12 cellular contexts compared by ENCODE assay signal in the genomic region with DNA sequence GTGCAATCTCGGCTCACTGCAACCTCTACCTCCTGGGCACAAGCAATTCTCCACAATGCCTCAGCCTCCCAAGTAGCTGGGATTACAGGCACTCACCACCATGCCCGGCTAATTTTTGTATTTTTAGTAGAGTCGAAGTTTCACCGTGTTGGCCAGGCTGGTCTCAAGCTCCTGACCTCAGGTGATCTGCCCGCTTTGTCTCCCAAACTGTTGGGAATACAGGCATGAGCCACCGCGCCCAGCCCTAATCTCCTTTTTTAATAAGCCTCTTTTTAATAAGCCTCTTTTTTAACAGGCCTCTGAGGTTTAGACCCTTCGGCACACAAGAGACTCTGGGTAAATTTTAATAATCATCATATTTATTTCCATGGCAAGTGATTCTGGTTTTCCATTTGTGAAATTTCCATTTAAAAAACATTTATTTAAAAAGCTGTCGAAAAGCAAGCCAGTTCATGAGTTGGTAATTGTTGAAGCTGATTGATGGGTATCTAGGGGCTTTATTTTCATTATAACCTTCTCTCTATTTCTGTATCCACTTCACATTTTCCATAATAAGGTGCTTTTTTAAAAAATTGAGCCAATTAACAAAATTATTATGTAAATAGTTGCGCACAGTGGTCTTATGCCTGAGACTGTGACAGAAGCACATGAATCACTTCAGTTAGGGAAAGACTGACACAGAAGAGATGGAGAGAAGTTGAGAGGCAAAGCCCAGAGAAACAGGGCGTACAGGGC. TPM values are rescaled to one million over a fixed set of nuclear protein-coding genes. Genes with fewer than 3 reads are reported as not detected.
DNase-seq lines count a peak whose midpoint lies in the region; ATAC-seq, FAIRE-seq and TF ChIP-seq lines count a peak whose summit lies in the region.
"Had no signal": no experiment of that assay in that cellular context is flagged by ENCODE, and none has a peak within 500 bp of the region (broad histone marks: within the 10 kb centered on the region; RNA-seq: fewer than 3 reads in every experiment).

No MANE protein-coding gene starts in this region.

- WGBS in mesenchymal stem cell: 99% methylated on average over 7 of the region's 11 CpGs

- no peaks in the 10 kb centered on the region for H3K9me3 Mint-ChIP-seq in CD4-positive, alpha-beta T cell
- no peaks in the 10 kb centered on the region for H3K9me3 Mint-ChIP-seq in activated T-helper 1 cell treated with anti-CD3 and anti-CD28 coated beads, Interleukin-12 subunit alpha, Interleukin-12 subunit beta, Interleukin-2, Interleukin-4 antibody, amounts not matched to agents 30 ng/mL and 10 ng/mL and 1 ng/mL, durations not matched to agents 14 hours and 24 hours and 36 hours
- H3K9me3 Mint-ChIP-seq: neural crest cell had no signal

- no peaks in the 10 kb centered on the region for H3K27me3 ChIP-seq in CD4-positive, alpha-beta T cell (ENCODE audit: control insufficient read depth, insufficient read depth, low read length)
- no peaks in the 10 kb centered on the region for H3K27me3 ChIP-seq in HAP-1 (ENCODE audit: low read depth)
- H3K27me3 ChIP-seq in mesenchymal stem cell (ENCODE audit: control insufficient read depth in 1 of 2, insufficient read depth in 1 of 2, low read length in 2 of 2): no peaks in the 10 kb centered on the region
- no peaks in the 10 kb centered on the region; the same call in 1 of the 2 replicates for H3K27me3 ChIP-seq in SJCRH30

- H3K27ac Mint-ChIP-seq in CD4-positive, alpha-beta T cell: peak overlapping the region; percentile 88
- H3K27ac Mint-ChIP-seq in activated T-helper 1 cell treated with anti-CD3 and anti-CD28 coated beads, Interleukin-12 subunit alpha, Interleukin-12 subunit beta, Interleukin-2, Interleukin-4 antibody, amounts not matched to agents 30 ng/mL and 10 ng/mL and 1 ng/mL, durations not matched to agents 14 hours and 24 hours and 36 hours: peak overlapping the region; percentile 97

- H3K4me1 Mint-ChIP-seq in CD4-positive, alpha-beta T cell (ENCODE audit: low read depth): peaks cover 49% of the 10 kb centered on the region
- H3K4me1 Mint-ChIP-seq in activated T-helper 1 cell treated with anti-CD3 and anti-CD28 coated beads, Interleukin-12 subunit alpha, Interleukin-12 subunit beta, Interleukin-2, Interleukin-4 antibody, amounts not matched to agents 30 ng/mL and 10 ng/mL and 1 ng/mL, durations not matched to agents 14 hours and 24 hours and 36 hours (ENCODE audit: low read depth): peaks cover 48% of the 10 kb centered on the region
- H3K4me1 Mint-ChIP-seq: neural crest cell had no signal

- no peak overlapping the region for H3K14ac ChIP-seq in mesenchymal stem cell (ENCODE audit: low read length in 2 of 2)

- H3K36me3 Mint-ChIP-seq in CD4-positive, alpha-beta T cell (ENCODE audit: low read depth): peaks cover 33% of the 10 kb centered on the region
- peaks cover 33% of the 10 kb centered on the region for H3K36me3 Mint-ChIP-seq in activated T-helper 1 cell treated with anti-CD3 and anti-CD28 coated beads, Interleukin-12 subunit alpha, Interleukin-12 subunit beta, Interleukin-2, Interleukin-4 antibody, amounts not matched to agents 30 ng/mL and 10 ng/mL and 1 ng/mL, durations not matched to agents 14 hours and 24 hours and 36 hours (ENCODE audit: low read depth)

- no peaks in the 10 kb centered on the region for H3K27me3 Mint-ChIP-seq in CD4-positive, alpha-beta T cell
- no peaks in the 10 kb centered on the region for H3K27me3 Mint-ChIP-seq in activated T-helper 1 cell treated with anti-CD3 and anti-CD28 coated beads, Interleukin-12 subunit alpha, Interleukin-12 subunit beta, Interleukin-2, Interleukin-4 antibody, amounts not matched to agents 30 ng/mL and 10 ng/mL and 1 ng/mL, durations not matched to agents 14 hours and 24 hours and 36 hours (ENCODE audit: insufficient read depth)

- no peak for DNase-seq in CD4-positive, alpha-beta T cell
- peak; percentile 36 to 56 for DNase-seq in HAP-1 (ENCODE audit: low spot score in 2 of 2)
- DNase-seq in activated T-helper 1 cell treated with anti-CD3 and anti-CD28 coated beads, Interleukin-12 subunit alpha, Interleukin-12 subunit beta, Interleukin-2, Interleukin-4 antibody, amounts not matched to agents 30 ng/mL and 10 ng/mL and 1 ng/mL, durations not matched to agents 14 hours and 24 hours and 36 hours (ENCODE audit: low spot score): no peak
- no peak for DNase-seq in mesenchymal stem cell
- DNase-seq in SJCRH30: no peak
- no peak for DNase-seq in urothelium cell line (ENCODE audit: low spot score)
- DNase-seq in HEK293T (ENCODE audit: extremely low spot score): no peak
- DNase-seq: activated CD8-positive, alpha-beta memory T cell treated with anti-CD3 and anti-CD28 coated beads, Interleukin-2, amount 50 U/mL, for 48 hours; NCI-H1930; NCI-H748 treated with DMSO at 0.1 percent for 48 hours had no signal

- peaks cover 3% of the 10 kb centered on the region for H3K79me1 ChIP-seq in mesenchymal stem cell (replicated peaks; ENCODE audit: low read length, poor library complexity, severe bottlenecking)

- H2BK15ac ChIP-seq in mesenchymal stem cell (ENCODE audit: low read depth, poor library complexity, severe bottlenecking): no peak overlapping the region

- H4K8ac ChIP-seq in mesenchymal stem cell (ENCODE audit: low read length): peak overlapping the region; percentile 93

- H3K4me1 ChIP-seq in HAP-1 (peaks cover 5% of the 10 kb centered on the region; the same call in 1 of the 2 replicates), mesenchymal stem cell (ENCODE audit: control insufficient read depth, insufficient read depth, low read depth, low read length) (peaks cover 22% of the 10 kb centered on the region), SJCRH30 (peaks cover 12% of the 10 kb centered on the region; the same call in 1 of the 2 replicates)

- H2BK12ac ChIP-seq in mesenchymal stem cell (ENCODE audit: low read length in 2 of 2): peak overlapping the region; percentile 88 to 89

- FAIRE-seq in urothelium cell line (lab: Jason Lieb, UNC): no peak
- FAIRE-seq: TTC549 had no signal

- no peaks in the 10 kb centered on the region for H3K36me3 ChIP-seq in HAP-1 (replicated peaks)
- H3K36me3 ChIP-seq in mesenchymal stem cell (ENCODE audit: control insufficient read depth in 1 of 2, insufficient read depth in 2 of 2, low read depth in 1 of 2, low read length in 2 of 2): peaks cover 12 to 34% of the 10 kb centered on the region in 2 experiments
- H3K36me3 ChIP-seq in SJCRH30: no peaks in the 10 kb centered on the region

- intact Hi-C loops in CD4-positive, alpha-beta T cell (cut with DNase I, micrococcal nuclease): no loop called here
- intact Hi-C loops in activated T-helper 1 cell treated with anti-CD3 and anti-CD28 coated beads, Interleukin-12 subunit alpha, Interleukin-12 subunit beta, Interleukin-2, Interleukin-4 antibody, amounts not matched to agents 30 ng/mL and 10 ng/mL and 1 ng/mL, durations not matched to agents 14 hours and 24 hours and 36 hours (cut with micrococcal nuclease): loop anchor here (5.0 kb wide), 2 partner anchors 233 to 302 kb away; no protein-coding TSS in a partner anchor

- H3K23ac ChIP-seq in mesenchymal stem cell (ENCODE audit: low read length in 2 of 2): no peak overlapping the region

- no peak overlapping the region for H2BK120ac ChIP-seq in mesenchymal stem cell (ENCODE audit: low read depth, low read length)

- peak overlapping the region; percentile 96 for H2AK5ac ChIP-seq in mesenchymal stem cell (ENCODE audit: low read length, severe bottlenecking)

- peak overlapping the region; percentile 24 for H3K9ac ChIP-seq in mesenchymal stem cell (ENCODE audit: low read length)

- peak overlapping the region; percentile 89 for H3K27ac ChIP-seq in CD4-positive, alpha-beta T cell (ENCODE audit: low read depth, low read length)
- H3K27ac ChIP-seq in mesenchymal stem cell (ENCODE audit: low read length, poor library complexity, severe bottlenecking) (peak overlapping the region; percentile 87), SJCRH30 (no peak overlapping the region)

- no peaks in the 10 kb centered on the region for H3K9me3 ChIP-seq in CD4-positive, alpha-beta T cell (ENCODE audit: control insufficient read depth, low read length)
- H3K9me3 ChIP-seq in HAP-1 (no peaks in the 10 kb centered on the region; the same call in 1 of the 2 replicates), mesenchymal stem cell (ENCODE audit: control insufficient read depth, low read length) (no peaks in the 10 kb centered on the region), SJCRH30 (replicated peaks) (peaks cover 4% of the 10 kb centered on the region; the same call in 1 of the 2 replicates)

- H2BK5ac ChIP-seq in mesenchymal stem cell (ENCODE audit: low read depth, low read length, poor library complexity, severe bottlenecking): no peak overlapping the region

- CTCF ChIA-PET in CD4-positive, alpha-beta T cell (lab: Charles Lee): interaction anchor here (0.7 to 2.7 kb wide), 5 partner anchors 12 to 330 kb away, joined by 3 to 8 read pairs (median 3); partner anchors contain the start of gene POU2F2
- CTCF ChIA-PET in HEK293T (lab: Yijun Ruan, JAX): interaction anchor here (1.1 kb wide), 1 partner anchor 12 kb away, joined by 6 read pairs; no protein-coding TSS in a partner anchor

- H3K4me2 ChIP-seq in mesenchymal stem cell (ENCODE audit: low read length, poor library complexity, severe bottlenecking): no peak overlapping the region

- H3K4me3 Mint-ChIP-seq in CD4-positive, alpha-beta T cell: peak overlapping the region; percentile 67
- H3K4me3 Mint-ChIP-seq in activated T-helper 1 cell treated with anti-CD3 and anti-CD28 coated beads, Interleukin-12 subunit alpha, Interleukin-12 subunit beta, Interleukin-2, Interleukin-4 antibody, amounts not matched to agents 30 ng/mL and 10 ng/mL and 1 ng/mL, durations not matched to agents 14 hours and 24 hours and 36 hours: peak overlapping the region; percentile 78
- H3K4me3 Mint-ChIP-seq: neural crest cell had no signal

- H3K4me3 ChIP-seq in HAP-1 (no peak overlapping the region), mesenchymal stem cell (ENCODE audit: insufficient read depth in 1 of 2, low read depth in 1 of 2, low read length in 2 of 2) (no peak overlapping the region), SJCRH30 (no peak overlapping the region)

- no peak for TF ChIP-seq CTCF in CD4-positive, alpha-beta T cell (IDR thresholded peaks at IDR 0.05)

- peak overlapping the region; percentile 96 for H4K91ac ChIP-seq in mesenchymal stem cell (ENCODE audit: low read length)

- no peak overlapping the region for H3K18ac ChIP-seq in mesenchymal stem cell (ENCODE audit: low read depth in 1 of 2, low read length in 2 of 2)

- H3K4ac ChIP-seq in mesenchymal stem cell (ENCODE audit: low read depth in 1 of 2, low read length in 2 of 2): peak overlapping the region in 1 of 2 experiments; percentile 24

- H2AFZ ChIP-seq in mesenchymal stem cell (ENCODE audit: low read depth, low read length): no peak overlapping the region

- in situ Hi-C loops in HAP-1 (cut with MboI; ENCODE audit: low sequenced_read_pairs): no loop called here

- POLR2A ChIA-PET in CD4-positive, alpha-beta T cell (lab: Charles Lee): interaction anchor here (0.8 to 1.8 kb wide), 2 partner anchors 12 to 96 kb away, joined by 3 to 7 read pairs; partner anchors contain the start of gene POU2F2
- POLR2A ChIA-PET in HEK293T (lab: Yijun Ruan, JAX): no interaction called here

- ATAC-seq in CD4-positive, alpha-beta T cell (ENCODE audit: poor library complexity): no peak

RNA-seq across cellular contexts. Expression of gene POU2F2, which starts 11.8 kb away (rescaled TPM):
- total RNA-seq in CD4-positive, alpha-beta T cell: 10 to 100 TPM; 18.6 to 19.9 TPM
- 64.0 and 65.8 TPM in 2 replicates for total RNA-seq in activated T-helper 1 cell treated with anti-CD3 and anti-CD28 coated beads, Interleukin-12 subunit alpha, Interleukin-12 subunit beta, Interleukin-2, Interleukin-4 antibody, amounts not matched to agents 30 ng/mL and 10 ng/mL and 1 ng/mL, durations not matched to agents 14 hours and 24 hours and 36 hours
- polyA plus RNA-seq in mesenchymal stem cell (2013, experiment 1 of 2): 10.3 TPM
- 9.3 TPM for polyA plus RNA-seq in mesenchymal stem cell (2013, experiment 2 of 2)
- 0.10 and 0.16 TPM in 2 replicates for total RNA-seq in SJCRH30 (2014; rRNA removed; shearing (Covaris generic))

RNA-seq across cellular contexts. Expression of gene ZNF574, which starts 44.5 kb away (rescaled TPM):
- total RNA-seq in CD4-positive, alpha-beta T cell: 10 to 100 TPM; 21.5 to 24.0 TPM
- total RNA-seq in activated T-helper 1 cell treated with anti-CD3 and anti-CD28 coated beads, Interleukin-12 subunit alpha, Interleukin-12 subunit beta, Interleukin-2, Interleukin-4 antibody, amounts not matched to agents 30 ng/mL and 10 ng/mL and 1 ng/mL, durations not matched to agents 14 hours and 24 hours and 36 hours: 17.5 and 17.8 TPM in 2 replicates
- 6.0 TPM for polyA plus RNA-seq in mesenchymal stem cell (2013, experiment 1 of 2)
- polyA plus RNA-seq in mesenchymal stem cell (2013, experiment 2 of 2): 6.3 TPM
- total RNA-seq in SJCRH30 (2014; rRNA removed; shearing (Covaris generic)): 31.1 and 31.5 TPM in 2 replicates

RNA-seq across cellular contexts. Expression of gene GRIK5, which starts 50.4 kb away (rescaled TPM):
- under 1 TPM; 0.66 to 0.75 TPM for total RNA-seq in CD4-positive, alpha-beta T cell
- 3.9 TPM in 2 replicates for total RNA-seq in activated T-helper 1 cell treated with anti-CD3 and anti-CD28 coated beads, Interleukin-12 subunit alpha, Interleukin-12 subunit beta, Interleukin-2, Interleukin-4 antibody, amounts not matched to agents 30 ng/mL and 10 ng/mL and 1 ng/mL, durations not matched to agents 14 hours and 24 hours and 36 hours
- polyA plus RNA-seq in mesenchymal stem cell (2013, experiment 1 of 2): 0.12 TPM
- polyA plus RNA-seq in mesenchymal stem cell (2013, experiment 2 of 2): 0.07 TPM
- 10.3 and 10.5 TPM in 2 replicates for total RNA-seq in SJCRH30 (2014; rRNA removed; shearing (Covaris generic))

Comparison
In these comparisons a context has a peak if more than half of its experiments do, and no peak if none do; other contexts are left out.
1. DNase-seq: peak in HAP-1 (2 of 2); none in CD4-positive, alpha-beta T cell (0 of 10), activated T-helper 1 cell treated with anti-CD3 and anti-CD28 coated beads, Interleukin-12 subunit alpha, Interleukin-12 subunit beta, Interleukin-2, Interleukin-4 antibody, amounts not matched to agents 30 ng/mL and 10 ng/mL and 1 ng/mL, durations not matched to agents 14 hours and 24 hours and 36 hours (single experiment), mesenchymal stem cell (single experiment), SJCRH30 (0 of 2), urothelium cell line (single experiment) and HEK293T (single experiment).
2. RNA of gene POU2F2, which starts 11.8 kb away (total RNA-seq): 64.0 to 65.8 TPM in activated T-helper 1 cell treated with anti-CD3 and anti-CD28 coated beads, Interleukin-12 subunit alpha, Interleukin-12 subunit beta, Interleukin-2, Interleukin-4 antibody, amounts not matched to agents 30 ng/mL and 10 ng/mL and 1 ng/mL, durations not matched to agents 14 hours and 24 hours and 36 hours and 18.6 to 19.9 TPM in CD4-positive, alpha-beta T cell; 0.10 to 0.16 TPM in SJCRH30; every median in the first group is over 10 times any median in the second.